ENCODE assay signal across 17 cellular contexts in the genomic region with DNA sequence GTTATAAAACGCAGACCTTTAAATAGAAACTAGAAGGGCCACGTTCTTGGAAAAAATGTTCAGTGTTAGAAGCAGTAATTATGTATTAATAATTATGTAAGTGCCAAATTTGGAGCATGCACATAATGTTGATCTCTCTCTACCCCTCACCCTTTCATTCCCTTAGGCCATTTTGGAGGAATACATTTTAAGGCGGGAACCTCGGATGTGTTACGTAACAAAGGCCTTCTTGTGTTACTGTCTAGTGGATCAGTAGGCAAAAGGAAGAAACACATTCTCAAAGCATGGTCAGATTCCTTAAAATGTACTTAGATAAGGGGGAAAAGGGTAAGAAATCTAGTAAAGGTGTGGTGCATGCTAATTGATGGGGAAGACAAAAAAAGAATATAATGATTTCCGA. TPM values are rescaled to one million over a fixed set of nuclear protein-coding genes. Genes with fewer than 3 reads are reported as not detected.
DNase-seq lines count a peak whose midpoint lies in the region; ATAC-seq and TF ChIP-seq lines count a peak whose summit lies in the region.
"Had no signal": no experiment of that assay in that cellular context is flagged by ENCODE, and none has a peak within 500 bp of the region (broad histone marks: within the 10 kb centered on the region; RNA-seq: fewer than 3 reads in every experiment).

No MANE protein-coding gene starts in this region.

- H4K91ac ChIP-seq in IMR-90 (ENCODE audit: insufficient read depth, low read depth, low read length), result no peak overlapping the region

- no TSS peak for BruUV-seq in IMR-90 (replicated peaks; lab: Mats Ljungman, UMichigan)

- no peak overlapping the region for H2BK20ac ChIP-seq in IMR-90 (ENCODE audit: low read depth, low read length)

- no peaks in the 10 kb centered on the region for H3K36me3 ChIP-seq in IMR-90 (ENCODE audit: control insufficient read depth, insufficient read depth, low read length)
- H3K36me3 ChIP-seq in Karpas-422 (ENCODE audit: insufficient read depth, low read length), result no peaks in the 10 kb centered on the region
- H3K36me3 ChIP-seq in upper lobe of right lung, result no peaks in the 10 kb centered on the region
- H3K36me3 ChIP-seq: uterus, WERI-Rb-1 had no signal

- no peak overlapping the region for H4K5ac ChIP-seq in IMR-90 (ENCODE audit: low read depth, low read length)

- H2BK15ac ChIP-seq in IMR-90 (ENCODE audit: low read depth, low read length), result no peak overlapping the region

- H3K14ac ChIP-seq in IMR-90 (replicated peaks; ENCODE audit: low read depth, low read length), result no peak overlapping the region

- H2AFZ ChIP-seq in IMR-90 (replicated peaks; ENCODE audit: low read length, poor library complexity) (no peak overlapping the region), Karpas-422 (ENCODE audit: low read length) (no peak overlapping the region)
- H2AFZ ChIP-seq: hepatocyte had no signal

- H3K27ac ChIP-seq in IMR-90 (ENCODE audit: insufficient read depth, low read length) (no peak overlapping the region), Karpas-422 (ENCODE audit: low read length) (no peak overlapping the region), upper lobe of right lung (no peak overlapping the region)
- H3K27ac ChIP-seq: hepatocyte, uterus, WERI-Rb-1 had no signal

- peaks cover 84% of the 10 kb centered on the region for H3K4me1 Mint-ChIP-seq in activated CD4-positive, alpha-beta T cell treated with anti-CD3 and anti-CD28 coated beads for 36 hours
- peaks cover 84% of the 10 kb centered on the region for H3K4me1 Mint-ChIP-seq in activated CD4-positive, alpha-beta T cell treated with anti-CD3 and anti-CD28 coated beads, Interleukin-2, amount 10 ng/mL, durations not matched to agents 7 days and 5 days
- peaks cover 44% of the 10 kb centered on the region for H3K4me1 Mint-ChIP-seq in activated T-helper 17 cell treated with anti-CD3 and anti-CD28 coated beads, Interleukin-2, amount 50 U/mL, for 72 hours
- peaks cover 66 to 78% of the 10 kb centered on the region in 2 donors for H3K4me1 Mint-ChIP-seq in natural killer cell

- peaks cover 10% of the 10 kb centered on the region for H3K4me1 ChIP-seq in IMR-90 (ENCODE audit: control insufficient read depth, insufficient read depth, low read length)
- peaks cover 58% of the 10 kb centered on the region for H3K4me1 ChIP-seq in Karpas-422 (ENCODE audit: low read length)
- H3K4me1 ChIP-seq in upper lobe of right lung, result peaks cover 49% of the 10 kb centered on the region

- dilution Hi-C loops in IMR-90 (cut with HindIII; ENCODE audit: low sequenced_read_pairs, unreplicated experiment), result no loop called here

- H2BK5ac ChIP-seq in IMR-90 (ENCODE audit: low read depth, low read length, poor library complexity, severe bottlenecking), result no peak overlapping the region

- H3K9me3 ChIP-seq in IMR-90 (ENCODE audit: control insufficient read depth, insufficient read depth, low read length) (no peaks in the 10 kb centered on the region), Karpas-422 (ENCODE audit: low read length) (no peaks in the 10 kb centered on the region), upper lobe of right lung (no peaks in the 10 kb centered on the region)
- H3K9me3 ChIP-seq: uterus had no signal

- no peak overlapping the region for H3K4ac ChIP-seq in IMR-90 (ENCODE audit: low read depth, low read length)

- TF ChIP-seq RAD21 in IMR-90 (IDR thresholded peaks at IDR 0.05; ENCODE audit: low read length), result no peak

- peaks cover 97% of the 10 kb centered on the region for H3K79me2 ChIP-seq in Karpas-422 (ENCODE audit: low read length)

- H3K4me2 ChIP-seq in IMR-90 (ENCODE audit: low read depth, low read length) (no peak overlapping the region), Karpas-422 (ENCODE audit: low read depth, low read length, poor library complexity, severe bottlenecking) (no peak overlapping the region)
- H3K4me2 ChIP-seq: hepatocyte had no signal

- no peak for TF ChIP-seq POLR2A in IMR-90 (IDR thresholded peaks at IDR 0.05; ENCODE audit: low read depth, low read length)

- peaks cover 5% of the 10 kb centered on the region for H3K36me3 Mint-ChIP-seq in activated CD4-positive, alpha-beta T cell treated with anti-CD3 and anti-CD28 coated beads for 36 hours (ENCODE audit: low read depth)
- H3K36me3 Mint-ChIP-seq in activated CD4-positive, alpha-beta T cell treated with anti-CD3 and anti-CD28 coated beads, Interleukin-2, amount 10 ng/mL, durations not matched to agents 7 days and 5 days (ENCODE audit: low read depth), result peaks cover 32% of the 10 kb centered on the region
- H3K36me3 Mint-ChIP-seq in activated T-helper 17 cell treated with anti-CD3 and anti-CD28 coated beads, Interleukin-2, amount 50 U/mL, for 72 hours (ENCODE audit: low read depth), result peaks cover 7% of the 10 kb centered on the region
- H3K36me3 Mint-ChIP-seq in natural killer cell, result no peaks in the 10 kb centered on the region

- no peak overlapping the region for H4K8ac ChIP-seq in IMR-90 (ENCODE audit: low read depth in 2 of 2, low read length in 2 of 2)

- H3K9ac ChIP-seq in IMR-90 (ENCODE audit: low read depth, low read length), result no peak overlapping the region
- H3K9ac ChIP-seq in Karpas-422 (ENCODE audit: low read length), result no peak overlapping the region

- H3K9me3 Mint-ChIP-seq in activated CD4-positive, alpha-beta T cell treated with anti-CD3 and anti-CD28 coated beads for 36 hours (ENCODE audit: low read depth), result no peaks in the 10 kb centered on the region
- peaks cover 5% of the 10 kb centered on the region for H3K9me3 Mint-ChIP-seq in activated CD4-positive, alpha-beta T cell treated with anti-CD3 and anti-CD28 coated beads, Interleukin-2, amount 10 ng/mL, durations not matched to agents 7 days and 5 days
- H3K9me3 Mint-ChIP-seq in activated T-helper 17 cell treated with anti-CD3 and anti-CD28 coated beads, Interleukin-2, amount 50 U/mL, for 72 hours, result no peaks in the 10 kb centered on the region
- no peaks in the 10 kb centered on the region for H3K9me3 Mint-ChIP-seq in natural killer cell

- TF ChIP-seq CTCF in IMR-90 (conservative IDR thresholded peaks at IDR 0.05; ENCODE audit: low read depth, low read length) (no peak), natural killer cell (IDR thresholded peaks at IDR 0.05) (no peak), upper lobe of right lung (IDR thresholded peaks at IDR 0.05) (no peak)

- H3K27me3 Mint-ChIP-seq in activated CD4-positive, alpha-beta T cell treated with anti-CD3 and anti-CD28 coated beads for 36 hours, result no peaks in the 10 kb centered on the region
- no peaks in the 10 kb centered on the region for H3K27me3 Mint-ChIP-seq in activated CD4-positive, alpha-beta T cell treated with anti-CD3 and anti-CD28 coated beads, Interleukin-2, amount 10 ng/mL, durations not matched to agents 7 days and 5 days
- H3K27me3 Mint-ChIP-seq in activated T-helper 17 cell treated with anti-CD3 and anti-CD28 coated beads, Interleukin-2, amount 50 U/mL, for 72 hours, result no peaks in the 10 kb centered on the region
- no peaks in the 10 kb centered on the region for H3K27me3 Mint-ChIP-seq in natural killer cell (ENCODE audit: low read depth in 2 of 2)

- H3K27me3 ChIP-seq in IMR-90 (ENCODE audit: control insufficient read depth, insufficient read depth, low read length) (no peaks in the 10 kb centered on the region), Karpas-422 (ENCODE audit: low read length) (no peaks in the 10 kb centered on the region), upper lobe of right lung (no peaks in the 10 kb centered on the region)
- H3K27me3 ChIP-seq: uterus had no signal

- H3K4me3 ChIP-seq in IMR-90 (ENCODE audit: insufficient read depth, low read depth, low read length) (no peak overlapping the region), Karpas-422 (ENCODE audit: low read length) (no peak overlapping the region), upper lobe of right lung (no peak overlapping the region)
- H3K4me3 ChIP-seq: hepatocyte, uterus had no signal

- POLR2A ChIA-PET in activated CD4-positive, alpha-beta T cell treated with anti-CD3 and anti-CD28 coated beads for 36 hours (lab: Charles Lee), result no interaction called here
- POLR2A ChIA-PET in activated CD4-positive, alpha-beta T cell treated with anti-CD3 and anti-CD28 coated beads, Interleukin-2, amount 10 ng/mL, durations not matched to agents 7 days and 5 days (lab: Charles Lee), result no interaction called here
- POLR2A ChIA-PET in IMR-90 (lab: Charles Lee; ENCODE audit: unreplicated experiment), result no interaction called here

- H3K4me3 Mint-ChIP-seq in activated CD4-positive, alpha-beta T cell treated with anti-CD3 and anti-CD28 coated beads for 36 hours, result no peak overlapping the region
- no peak overlapping the region for H3K4me3 Mint-ChIP-seq in activated CD4-positive, alpha-beta T cell treated with anti-CD3 and anti-CD28 coated beads, Interleukin-2, amount 10 ng/mL, durations not matched to agents 7 days and 5 days
- H3K4me3 Mint-ChIP-seq in activated T-helper 17 cell treated with anti-CD3 and anti-CD28 coated beads, Interleukin-2, amount 50 U/mL, for 72 hours, result no peak overlapping the region
- no peak overlapping the region for H3K4me3 Mint-ChIP-seq in natural killer cell

- CTCF ChIA-PET in activated CD4-positive, alpha-beta T cell treated with anti-CD3 and anti-CD28 coated beads for 36 hours (lab: Charles Lee), result interaction anchor here (1.6 kb wide), 1 partner anchor 11 kb away, joined by 5 read pairs; no protein-coding TSS in a partner anchor
- CTCF ChIA-PET in activated CD4-positive, alpha-beta T cell treated with anti-CD3 and anti-CD28 coated beads, Interleukin-2, amount 10 ng/mL, durations not matched to agents 7 days and 5 days (lab: Charles Lee), result interaction anchor here (1.5 to 2.4 kb wide), 2 partner anchors 9 to 35 kb away, joined by 3 to 8 read pairs; no protein-coding TSS in a partner anchor
- CTCF ChIA-PET in IMR-90 (lab: Yijun Ruan, JAX), result no interaction called here

- intact Hi-C loops in activated CD4-positive, alpha-beta T cell treated with anti-CD3 and anti-CD28 coated beads for 36 hours (cut with DNase I, micrococcal nuclease), result no loop called here
- intact Hi-C loops in IMR-90 (cut with micrococcal nuclease), result no loop called here
- intact Hi-C loops in natural killer cell (cut with micrococcal nuclease), result no loop called here
- intact Hi-C loops in upper lobe of right lung (cut with DNase I), result no loop called here

- no peak overlapping the region for H3K23ac ChIP-seq in IMR-90 (ENCODE audit: low read depth, low read length)

- no peak overlapping the region for H3K18ac ChIP-seq in IMR-90 (ENCODE audit: low read depth, low read length)

- no peak overlapping the region for H2AK9ac ChIP-seq in IMR-90 (replicated peaks; ENCODE audit: low read depth, low read length, poor library complexity)

- H4K20me1 ChIP-seq in IMR-90 (ENCODE audit: insufficient read depth, low read length) (peaks cover 53% of the 10 kb centered on the region), Karpas-422 (ENCODE audit: insufficient read depth, low read depth, low read length) (no peaks in the 10 kb centered on the region)

- H3K27ac Mint-ChIP-seq in activated CD4-positive, alpha-beta T cell treated with anti-CD3 and anti-CD28 coated beads for 36 hours, result peak overlapping the region; percentile 13
- no peak overlapping the region for H3K27ac Mint-ChIP-seq in activated CD4-positive, alpha-beta T cell treated with anti-CD3 and anti-CD28 coated beads, Interleukin-2, amount 10 ng/mL, durations not matched to agents 7 days and 5 days
- peak overlapping the region; percentile 67 for H3K27ac Mint-ChIP-seq in activated T-helper 17 cell treated with anti-CD3 and anti-CD28 coated beads, Interleukin-2, amount 50 U/mL, for 72 hours
- peak overlapping the region; percentile 70 to 91 for H3K27ac Mint-ChIP-seq in natural killer cell

- peaks cover 22 to 81% of the 10 kb centered on the region in 2 experiments for H3K79me1 ChIP-seq in IMR-90 (ENCODE audit: low read depth in 1 of 2, low read length in 2 of 2)

- peaks cover 24% of the 10 kb centered on the region for H3K9me1 ChIP-seq in IMR-90 (ENCODE audit: insufficient read depth, low read length)

- no peak overlapping the region for H3K56ac ChIP-seq in IMR-90 (ENCODE audit: extremely low read depth, insufficient read depth, low read length)

- H3K9me2 ChIP-seq in Karpas-422 (replicated peaks; ENCODE audit: insufficient read depth, low read length), result no peaks in the 10 kb centered on the region

- no peak for ATAC-seq in activated CD4-positive, alpha-beta T cell treated with anti-CD3 and anti-CD28 coated beads for 36 hours
- ATAC-seq in IMR-90 (ENCODE audit: low read depth), result no peak
- ATAC-seq in activated T-helper 17 cell treated with anti-CD3 and anti-CD28 coated beads, Interleukin-2, amount 50 U/mL, for 72 hours (replicated peaks), result no peak
- no peak for ATAC-seq in natural killer cell
- no peak for ATAC-seq in upper lobe of right lung

- no peak overlapping the region for H2BK120ac ChIP-seq in IMR-90 (ENCODE audit: low read depth, low read length)

- in situ Hi-C loops in IMR-90 (cut with MboI; ENCODE audit: low sequenced_read_pairs) (no loop called here), G401 (cut with HindIII; ENCODE audit: low sequenced_read_pairs) (no loop called here)

- no peak for DNase-seq in activated CD4-positive, alpha-beta T cell treated with anti-CD3 and anti-CD28 coated beads for 36 hours
- DNase-seq in activated CD4-positive, alpha-beta T cell treated with anti-CD3 and anti-CD28 coated beads, Interleukin-2, amount 10 ng/mL, durations not matched to agents 7 days and 5 days, result no peak
- DNase-seq in IMR-90 (no peak), natural killer cell (no peak), Karpas-422 (no peak), G401 (ENCODE audit: low spot score) (no peak), upper lobe of right lung (no peak)
- DNase-seq: 8988T; C1 segment of cervical spinal cord; kidney; NCI-H187; stimulated activated CD4-positive, alpha-beta T cell treated with anti-CD3 and anti-CD28 coated beads, Interleukin-2, amount 100 ng/mL, for 24 hours; T-helper 1 cell; uterus; WERI-Rb-1 had no signal

- WGBS in IMR-90 (ENCODE audit: extremely low coverage in 2 of 2, insufficient read length in 1 of 2), 2 experiments, result no CpG with 5 or more reads among the region's 6 CpGs

- no peak overlapping the region for H2AK5ac ChIP-seq in IMR-90 (ENCODE audit: low read depth, low read length)

RNA-seq across cellular contexts. Expression of a gene that starts 52.7 kb away (rescaled TPM):
- total RNA-seq in activated CD4-positive, alpha-beta T cell treated with anti-CD3 and anti-CD28 coated beads for 36 hours, result 10 to 100 TPM; 38.0 to 39.0 TPM
- total RNA-seq in activated CD4-positive, alpha-beta T cell treated with anti-CD3 and anti-CD28 coated beads, Interleukin-2, amount 10 ng/mL, durations not matched to agents 7 days and 5 days, result 100 to 1,000 TPM; 114 to 115 TPM
- total RNA-seq in IMR-90 (2012; rRNA removed) (21.4 and 39.3 TPM in 2 replicates), natural killer cell (100 to 1,000 TPM in 1 of 3 donors, 10 to 100 TPM in 2; 63.4 to 105 (median 80.5) TPM), upper lobe of right lung (96.5 TPM)
- 14.2 and 18.7 TPM in 2 replicates for polyA plus RNA-seq in IMR-90 (2012; rRNA removed)
- 10.9 and 12.2 TPM in 2 replicates for polyA plus RNA-seq in IMR-90 (2012; cell fraction: cytosol; rRNA removed)
- 8.4 and 13.6 TPM in 2 replicates for polyA plus RNA-seq in IMR-90 (2012; cell fraction: nucleus; rRNA removed; ENCODE audit: low replicate concordance)
- 10 to 100 TPM; 31.0 to 43.9 TPM for total RNA-seq in activated T-helper 17 cell treated with anti-CD3 and anti-CD28 coated beads, Interleukin-2, amount 50 U/mL, for 72 hours
- 21.5 and 27.4 TPM in 2 replicates for total RNA-seq in Karpas-422 (2014; rRNA removed; shearing (Covaris generic); ENCODE audit: low replicate concordance)
- total RNA-seq in G401 (2014; rRNA removed; shearing (Covaris generic)), result 41.8 and 43.4 TPM in 2 replicates
